8 cellular contexts compared by ENCODE assay signal in the genomic region with DNA sequence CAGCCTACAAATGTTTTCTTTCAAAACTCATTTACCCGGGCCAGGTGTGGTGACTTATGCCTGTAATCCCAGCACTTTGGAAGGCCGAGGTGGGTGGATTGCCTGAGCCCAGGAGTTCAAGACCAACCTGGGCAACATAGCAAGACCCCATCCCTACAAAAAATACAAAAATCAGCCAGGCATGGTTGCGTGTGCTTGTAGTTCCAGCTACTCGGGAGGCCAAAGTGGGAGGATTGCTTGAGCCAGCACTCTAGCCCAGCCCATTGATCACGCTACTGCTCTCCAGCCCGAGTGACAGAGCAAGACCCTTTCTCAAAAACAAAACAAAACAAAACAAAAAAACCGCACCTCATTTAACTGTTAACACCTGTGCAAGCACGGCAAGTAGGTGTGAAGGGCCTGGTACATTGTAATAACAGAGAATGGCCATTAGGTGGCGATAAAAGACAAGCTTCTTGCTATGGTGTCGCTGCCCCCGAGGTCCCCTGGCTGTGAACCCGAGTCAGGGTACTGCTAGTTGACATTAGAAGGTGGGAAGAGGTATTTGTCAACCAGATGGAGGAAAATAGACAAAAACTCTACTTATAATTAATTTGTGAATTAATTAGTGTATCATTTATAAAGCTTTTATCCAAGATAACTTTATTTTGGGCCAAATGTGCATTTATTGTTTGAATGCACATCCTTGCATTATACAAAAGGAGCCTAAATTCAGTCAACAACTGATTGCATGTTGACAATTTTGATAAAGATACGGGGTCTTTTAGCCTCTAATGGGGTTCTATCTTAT.
DNase-seq lines count a peak whose midpoint lies in the region; ATAC-seq and TF ChIP-seq lines count a peak whose summit lies in the region.

No MANE protein-coding gene starts in this region.

- H3K9me3 Mint-ChIP-seq in brain = peaks cover 0 to 17% (median 3%) of the 10 kb centered on the region in 5 experiments

- H3K36me3 Mint-ChIP-seq in brain = no peaks in the 10 kb centered on the region

- CTCF ChIA-PET in HEK293T (lab: Yijun Ruan, JAX) = interaction anchor here (0.7 to 1.2 kb wide), 6 partner anchors 9 to 334 kb away, joined by 3 to 6 read pairs (median 3); no protein-coding TSS in a partner anchor

- no peaks in the 10 kb centered on the region; the same call in 1 of the 2 replicates for H3K27me3 ChIP-seq in iPS DF 6.9 (ENCODE audit: control insufficient read depth, insufficient read depth, low read length)

- peak; percentile 99 for TF ChIP-seq CTCF in brain (conservative IDR thresholded peaks at IDR 0.05)

- H3K27me3 Mint-ChIP-seq in brain = peaks cover 5% of the 10 kb centered on the region

- no peak overlapping the region for H3K27ac ChIP-seq in iPS DF 6.9 (ENCODE audit: low read length)

- H3K9me3 ChIP-seq in iPS DF 6.9 (ENCODE audit: control insufficient read depth, insufficient read depth, low read length) = no peaks in the 10 kb centered on the region

- WGBS in iPS DF 6.9 (ENCODE audit: insufficient coverage, insufficient read length) = no CpG with 5 or more reads among the region's 13 CpGs

- peaks cover 25% of the 10 kb centered on the region for H3K4me1 Mint-ChIP-seq in brain

- H3K4me1 ChIP-seq in iPS DF 6.9 (ENCODE audit: control insufficient read depth, insufficient read depth, low read length) = no peaks in the 10 kb centered on the region

- peak overlapping the region in 3 of 5 experiments; percentile 3 to 38 (median 6) for H3K27ac Mint-ChIP-seq in brain

- H3K4me3 Mint-ChIP-seq in brain = peak overlapping the region in 1 of 5 experiments; percentile 15

- DNase-seq in ELF-1 (ENCODE audit: low read depth, low spot score) (peak; percentile 78), HEK293T (ENCODE audit: extremely low spot score) (peak; percentile 86), NCI-H146 treated with DMSO at 0.1 percent for 48 hours (lab: John Stamatoyannopoulos, UW; ENCODE audit: unreplicated experiment) (peak; percentile 62), T follicular helper cell (ENCODE audit: low read depth) (peak; percentile 6), iPS DF 6.9 (ENCODE audit: low read depth, low spot score) (peak; percentile 61)
- peak; percentile 4 to 34 (median 19) for DNase-seq in stimulated activated CD4-positive, alpha-beta T cell treated with anti-CD3 and anti-CD28 coated beads, Interleukin-12 subunit alpha, Interleukin-12 subunit beta, amount 100 ng/mL, for 48 hours (ENCODE audit: low read depth in 2 of 3, low spot score in 1 of 3)

- ATAC-seq in HG03108 (IDR thresholded peaks at IDR 0.05; ENCODE audit: unreplicated experiment) = no peak

- POLR2A ChIA-PET in HEK293T (lab: Yijun Ruan, JAX) = no interaction called here

- no peak overlapping the region for H3K4me3 ChIP-seq in iPS DF 6.9 (ENCODE audit: low read length)

- no peaks in the 10 kb centered on the region for H3K36me3 ChIP-seq in iPS DF 6.9 (ENCODE audit: control insufficient read depth, insufficient read depth, low read length)

TF ChIP-seq in HEK293T, 16 proteins besides CTCF, POLR2A, EP300 and RAD21:
- no peak for TF ChIP-seq FOXK2 (IDR thresholded peaks at IDR 0.05)
- TF ChIP-seq LEF1 (IDR thresholded peaks at IDR 0.05; ENCODE audit: borderline replicate concordance) = no peak
- TF ChIP-seq L3MBTL2 (conservative IDR thresholded peaks at IDR 0.05) = no peak
- no peak for TF ChIP-seq BHLHE40 (IDR thresholded peaks at IDR 0.05; ENCODE audit: borderline replicate concordance)
- no peak for TF ChIP-seq FOXM1 (IDR thresholded peaks at IDR 0.05; ENCODE audit: borderline replicate concordance)
- no peak for TF ChIP-seq FOXA1 (IDR thresholded peaks at IDR 0.05)
- TF ChIP-seq NFRKB (IDR thresholded peaks at IDR 0.05) = no peak
- no peak for TF ChIP-seq HDGF (IDR thresholded peaks at IDR 0.05; ENCODE audit: borderline replicate concordance)
- TF ChIP-seq SUZ12 (IDR thresholded peaks at IDR 0.05) = no peak
- TF ChIP-seq SP1 (IDR thresholded peaks at IDR 0.05) = no peak
- TF ChIP-seq CTBP1 (IDR thresholded peaks at IDR 0.05; ENCODE audit: borderline replicate concordance) = no peak
- TF ChIP-seq ZNF384 (IDR thresholded peaks at IDR 0.05) = no peak
- TF ChIP-seq, protein P1, sequence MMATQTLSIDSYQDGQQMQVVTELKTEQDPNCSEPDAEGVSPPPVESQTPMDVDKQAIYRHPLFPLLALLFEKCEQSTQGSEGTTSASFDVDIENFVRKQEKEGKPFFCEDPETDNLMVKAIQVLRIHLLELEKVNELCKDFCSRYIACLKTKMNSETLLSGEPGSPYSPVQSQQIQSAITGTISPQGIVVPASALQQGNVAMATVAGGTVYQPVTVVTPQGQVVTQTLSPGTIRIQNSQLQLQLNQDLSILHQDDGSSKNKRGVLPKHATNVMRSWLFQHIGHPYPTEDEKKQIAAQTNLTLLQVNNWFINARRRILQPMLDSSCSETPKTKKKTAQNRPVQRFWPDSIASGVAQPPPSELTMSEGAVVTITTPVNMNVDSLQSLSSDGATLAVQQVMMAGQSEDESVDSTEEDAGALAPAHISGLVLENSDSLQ (IDR thresholded peaks at IDR 0.05) = no peak
- no peak for TF ChIP-seq TARDBP (IDR thresholded peaks at IDR 0.05)
- no peak for TF ChIP-seq ARNT (IDR thresholded peaks at IDR 0.05)
- TF ChIP-seq ELF4 (IDR thresholded peaks at IDR 0.05) = no peak

Comparison
In these comparisons a context has a peak if more than half of its experiments do, and no peak if none do; other contexts are left out.
1. DNase-seq: peak in every context shown above with its lines; median percentile 86 in HEK293T; 78 in ELF-1; 62 in NCI-H146 treated with DMSO at 0.1 percent for 48 hours; 61 in iPS DF 6.9; 19 in stimulated activated CD4-positive, alpha-beta T cell treated with anti-CD3 and anti-CD28 coated beads, Interleukin-12 subunit alpha, Interleukin-12 subunit beta, amount 100 ng/mL, for 48 hours; 6 in T follicular helper cell.